In the genomic region with DNA sequence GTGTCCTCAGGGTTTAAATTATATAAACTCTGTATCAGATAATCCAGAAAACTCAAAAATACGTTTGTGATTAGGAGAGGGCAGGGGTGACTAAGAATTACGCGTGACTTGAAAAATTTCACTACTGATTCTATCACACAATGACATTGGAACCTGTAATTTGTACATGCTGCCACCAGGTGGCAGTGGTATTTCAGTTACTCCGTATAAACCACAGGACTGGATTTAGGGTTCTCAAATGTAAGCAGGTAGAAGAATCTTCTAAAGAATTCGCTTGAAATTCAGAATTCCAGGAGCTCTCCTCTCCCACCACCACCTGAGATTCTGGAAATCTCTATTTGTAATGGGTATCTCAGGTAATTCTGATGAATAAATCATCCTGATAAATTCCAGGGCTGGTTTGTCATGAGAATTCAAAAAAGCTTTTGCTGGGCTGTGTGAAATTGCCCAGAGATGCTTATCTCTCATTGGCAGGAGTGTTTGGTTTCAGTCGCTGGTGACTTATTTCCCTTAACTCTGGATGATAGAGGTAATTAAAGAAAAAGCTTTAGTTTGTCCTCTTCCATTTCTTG, we compare ENCODE assay signal across 8 cellular contexts. TPM values are rescaled to one million over a fixed set of nuclear protein-coding genes. Genes with fewer than 3 reads are reported as not detected.
DNase-seq lines count a peak whose midpoint lies in the region; TF ChIP-seq lines count a peak whose summit lies in the region.

No MANE protein-coding gene starts in this region.

- H3K4me2 ChIP-seq in OCI-LY7 (ENCODE audit: low read length) (no peak overlapping the region), smooth muscle cell (no peak overlapping the region), mesenchymal stem cell (ENCODE audit: low read length, poor library complexity, severe bottlenecking) (no peak overlapping the region)

- H3K79me1 ChIP-seq in mesenchymal stem cell (replicated peaks; ENCODE audit: low read length, poor library complexity, severe bottlenecking), result no peaks in the 10 kb centered on the region

- 20% methylated on average over 6 of the region's 6 CpGs for WGBS in smooth muscle cell (ENCODE audit: low lambda C conversion rate)
- 83% methylated on average over 2 of the region's 6 CpGs for WGBS in mesenchymal stem cell

- H3K79me2 ChIP-seq in OCI-LY7 (ENCODE audit: insufficient read depth, low read depth, low read length) (no peaks in the 10 kb centered on the region), smooth muscle cell (ENCODE audit: low read depth) (no peaks in the 10 kb centered on the region)

- H3K9me3 ChIP-seq in OCI-LY7 (ENCODE audit: low read length), result 0 out of 2 replicates have a peak, but pooled peaks cover 9% of the 10 kb centered on the region
- H3K9me3 ChIP-seq in smooth muscle cell (replicated peaks; ENCODE audit: low read depth), result no peaks in the 10 kb centered on the region
- H3K9me3 ChIP-seq in mesenchymal stem cell (ENCODE audit: control insufficient read depth, low read length), result peaks cover 18% of the 10 kb centered on the region

- CTCF ChIA-PET in OCI-LY7 (lab: Charles Lee; ENCODE audit: unreplicated experiment), result no interaction called here

- no peak overlapping the region for H2AK5ac ChIP-seq in mesenchymal stem cell (ENCODE audit: low read length, severe bottlenecking)

- H3K27ac ChIP-seq in OCI-LY7 (ENCODE audit: low read depth, low read length, poor library complexity, severe bottlenecking) (no peak overlapping the region), smooth muscle cell (ENCODE audit: low read depth) (no peak overlapping the region), mesenchymal stem cell (ENCODE audit: low read length, poor library complexity, severe bottlenecking) (no peak overlapping the region)

- POLR2A ChIA-PET in OCI-LY7 (lab: Charles Lee), result no interaction called here

- H2AFZ ChIP-seq in OCI-LY7 (ENCODE audit: low read length) (no peak overlapping the region), smooth muscle cell (ENCODE audit: low read depth) (no peak overlapping the region), mesenchymal stem cell (ENCODE audit: low read depth, low read length) (no peak overlapping the region)

- no peak overlapping the region for H2BK120ac ChIP-seq in mesenchymal stem cell (ENCODE audit: low read depth, low read length)

- H2BK15ac ChIP-seq in mesenchymal stem cell (ENCODE audit: low read depth, poor library complexity, severe bottlenecking), result no peak overlapping the region

- H3K4ac ChIP-seq in mesenchymal stem cell (ENCODE audit: low read depth in 1 of 2, low read length in 2 of 2), result no peak overlapping the region

- intact Hi-C loops in OCI-LY7 (cut with micrococcal nuclease; ENCODE audit: unreplicated experiment), result loop anchor here (2.0 kb wide), 1 partner anchor 256 kb away; no protein-coding TSS in a partner anchor

- H3K23ac ChIP-seq in mesenchymal stem cell (ENCODE audit: low read length in 2 of 2), result no peak overlapping the region

- TF ChIP-seq CTCF in OCI-LY7 (conservative IDR thresholded peaks at IDR 0.05; ENCODE audit: low read length), result peak; percentile 88
- peak; percentile 52 for TF ChIP-seq CTCF in smooth muscle cell (IDR thresholded peaks at IDR 0.05; ENCODE audit: borderline replicate concordance, insufficient read depth, poor library complexity, severe bottlenecking)

- H3K4me1 ChIP-seq in OCI-LY7 (ENCODE audit: insufficient read depth, low read length, poor library complexity, severe bottlenecking), result no peaks in the 10 kb centered on the region
- no peaks in the 10 kb centered on the region for H3K4me1 ChIP-seq in smooth muscle cell (ENCODE audit: low read depth)
- H3K4me1 ChIP-seq in mesenchymal stem cell (ENCODE audit: control insufficient read depth, insufficient read depth, low read depth, low read length), result no peaks in the 10 kb centered on the region

- H4K8ac ChIP-seq in mesenchymal stem cell (ENCODE audit: low read length), result no peak overlapping the region

- no peaks in the 10 kb centered on the region for H3K36me3 ChIP-seq in OCI-LY7 (ENCODE audit: insufficient read depth, low read length)
- H3K36me3 ChIP-seq in smooth muscle cell (ENCODE audit: low read depth), result no peaks in the 10 kb centered on the region
- H3K36me3 ChIP-seq in mesenchymal stem cell (ENCODE audit: control insufficient read depth in 1 of 2, insufficient read depth in 2 of 2, low read depth in 1 of 2, low read length in 2 of 2), result no peaks in the 10 kb centered on the region

- BruUV-seq in OCI-LY7 (replicated peaks; lab: Mats Ljungman, UMichigan), result no TSS peak

- H3F3A ChIP-seq in smooth muscle cell (ENCODE audit: low read depth), result no peaks in the 10 kb centered on the region

- H3K27me3 ChIP-seq in smooth muscle cell (ENCODE audit: low read depth), result no peaks in the 10 kb centered on the region
- H3K27me3 ChIP-seq in mesenchymal stem cell (ENCODE audit: control insufficient read depth in 1 of 2, insufficient read depth in 1 of 2, low read length in 2 of 2), result no peaks in the 10 kb centered on the region

- H3K9me2 ChIP-seq in OCI-LY7 (ENCODE audit: insufficient read depth, low read length), result no peaks in the 10 kb centered on the region

- H3K4me3 ChIP-seq in OCI-LY7 (ENCODE audit: low read depth, low read length, poor library complexity, severe bottlenecking) (no peak overlapping the region), smooth muscle cell (no peak overlapping the region), mesenchymal stem cell (ENCODE audit: insufficient read depth in 1 of 2, low read depth in 1 of 2, low read length in 2 of 2) (no peak overlapping the region)

- no peak overlapping the region for H4K91ac ChIP-seq in mesenchymal stem cell (ENCODE audit: low read length)

- no peak overlapping the region for H2BK5ac ChIP-seq in mesenchymal stem cell (ENCODE audit: low read depth, low read length, poor library complexity, severe bottlenecking)

- no peak overlapping the region for H3K18ac ChIP-seq in mesenchymal stem cell (ENCODE audit: low read depth in 1 of 2, low read length in 2 of 2)

- no peaks in the 10 kb centered on the region for H4K20me1 ChIP-seq in OCI-LY7 (ENCODE audit: insufficient read depth, low read length)
- no peaks in the 10 kb centered on the region for H4K20me1 ChIP-seq in smooth muscle cell (ENCODE audit: low read depth)

- no peak overlapping the region for H2BK12ac ChIP-seq in mesenchymal stem cell (ENCODE audit: low read length in 2 of 2)

- H3K14ac ChIP-seq in mesenchymal stem cell (ENCODE audit: low read length in 2 of 2), result no peak overlapping the region

- DNase-seq in activated gamma-delta T cell treated with Interleukin-2 at 50 U/mL for 16 hours (peak; percentile 26), activated gamma-delta T cell (lab: John Stamatoyannopoulos, UW) (no peak), OCI-LY7 (ENCODE audit: low spot score) (peak; percentile 48), smooth muscle cell (lab: John Stamatoyannopoulos, UW; ENCODE audit: unreplicated experiment) (no peak), SHP77 treated with DMSO at 0.1 percent for 48 hours (lab: John Stamatoyannopoulos, UW) (no peak), C1 segment of cervical spinal cord (lab: John Stamatoyannopoulos, UW) (no peak), mesenchymal stem cell (no peak)
- peak; percentile 14 for DNase-seq in central memory CD4-positive, alpha-beta T cell

- no peak overlapping the region for H3K9ac ChIP-seq in smooth muscle cell (ENCODE audit: low read depth)
- H3K9ac ChIP-seq in mesenchymal stem cell (ENCODE audit: low read length), result no peak overlapping the region

RNA-seq across cellular contexts. Expression of gene KRTAP7-1, which starts 1.7 kb away (rescaled TPM):
- total RNA-seq in OCI-LY7 (2014; rRNA removed; shearing (Covaris generic)), result not detected in 2 replicates
- not detected in 2 replicates for total RNA-seq in OCI-LY7 (2022)
- total RNA-seq in smooth muscle cell, result 0.94 TPM in 1 of 2 replicates, not detected in the other
- 0.62 TPM in 1 of 2 replicates, not detected in the other for polyA plus RNA-seq in smooth muscle cell
- not detected for polyA plus RNA-seq in mesenchymal stem cell (2013, experiment 1 of 2)
- not detected for polyA plus RNA-seq in mesenchymal stem cell (2013, experiment 2 of 2)

RNA-seq across cellular contexts. Expression of gene KRTAP8-1, which starts 18.2 kb away (rescaled TPM):
- total RNA-seq in OCI-LY7 (2014; rRNA removed; shearing (Covaris generic)), result not detected in 2 replicates
- total RNA-seq in OCI-LY7 (2022) (not detected in 2 replicates), smooth muscle cell (not detected in 2 replicates)
- not detected in 2 replicates for polyA plus RNA-seq in smooth muscle cell
- not detected for polyA plus RNA-seq in mesenchymal stem cell (2013, experiment 1 of 2)
- polyA plus RNA-seq in mesenchymal stem cell (2013, experiment 2 of 2), result not detected

RNA-seq across cellular contexts. Expression of gene KRTAP11-1, which starts 50.1 kb away (rescaled TPM):
- total RNA-seq in OCI-LY7 (2014; rRNA removed; shearing (Covaris generic)), result not detected in 2 replicates
- total RNA-seq in OCI-LY7 (2022) (not detected in 2 replicates), smooth muscle cell (not detected in 2 replicates)
- not detected in 2 replicates for polyA plus RNA-seq in smooth muscle cell
- not detected for polyA plus RNA-seq in mesenchymal stem cell (2013, experiment 1 of 2)
- not detected for polyA plus RNA-seq in mesenchymal stem cell (2013, experiment 2 of 2)

Comparison
In these comparisons a context has a peak if more than half of its experiments do, and no peak if none do; other contexts are left out.
1. DNase-seq: peak in activated gamma-delta T cell treated with Interleukin-2 at 50 U/mL for 16 hours (single experiment), OCI-LY7 (single experiment) and central memory CD4-positive, alpha-beta T cell (single experiment); none in activated gamma-delta T cell (single experiment), smooth muscle cell (single experiment), SHP77 treated with DMSO at 0.1 percent for 48 hours (single experiment), C1 segment of cervical spinal cord (0 of 14) and mesenchymal stem cell (single experiment).